Comparison of ENCODE assay signal across 27 cellular contexts in genomic region chr20:51236396-51236795, GRCh38.
A peak's percentile ranks its signal among the peaks of the same experiment; 100 is the strongest.
DNase-seq lines count a peak whose midpoint lies in the region; ATAC-seq, FAIRE-seq and TF ChIP-seq lines count a peak whose summit lies in the region.
"Had no signal": no experiment of that assay in that cellular context is flagged by ENCODE, and none has a peak within 500 bp of the region (broad histone marks: within the 10 kb centered on the region; RNA-seq: fewer than 3 reads in every experiment).

No MANE protein-coding gene starts in this region.

- TF ChIP-seq POLR2A in stomach (IDR thresholded peaks at IDR 0.05): no peak

- WGBS in stomach, 5 donors: 85 to 97% (median 89%) methylated on average over 2 of the region's 2 CpGs
- WGBS in mammary epithelial cell (ENCODE audit: low coverage, missing lambda C conversion rate): 94% methylated on average over 2 of the region's 2 CpGs

- H2AFZ ChIP-seq in mammary epithelial cell (ENCODE audit: low read depth, low read length): no peak overlapping the region

- no peak for TF ChIP-seq EP300 in stomach (IDR thresholded peaks at IDR 0.05)

- no peaks in the 10 kb centered on the region for H3K79me2 ChIP-seq in mammary epithelial cell (ENCODE audit: insufficient read depth, low read length)

- intact Hi-C loops in stomach (cut with DNase I; ENCODE audit: low total_unique reads) (no loop called here), mammary epithelial cell (cut with micrococcal nuclease) (no loop called here)

- peak overlapping the region; percentile 59 for H3K27ac Mint-ChIP-seq in mesothelial cell of epicardium
- H3K27ac Mint-ChIP-seq: CD14-positive monocyte; CD8-positive, alpha-beta memory T cell had no signal

- peaks cover 0 to 3% of the 10 kb centered on the region in 2 donors for H3K9me3 ChIP-seq in stomach smooth muscle (ENCODE audit: control insufficient read depth in 2 of 2, low read length in 2 of 2)
- peaks cover 0 to 8% (median 3%) of the 10 kb centered on the region in 4 donors for H3K9me3 ChIP-seq in stomach
- no peaks in the 10 kb centered on the region for H3K9me3 ChIP-seq in mammary epithelial cell (replicated peaks; ENCODE audit: insufficient read depth, low read length)
- H3K9me3 ChIP-seq: SJSA1 had no signal

- no peak overlapping the region for H3K4me2 ChIP-seq in mammary epithelial cell (ENCODE audit: insufficient read depth, low read depth, low read length)

- H3K4me3 ChIP-seq in stomach smooth muscle (ENCODE audit: low read length in 2 of 2) (no peak overlapping the region), stomach (no peak overlapping the region), mammary epithelial cell (replicated peaks in 1 of 3; ENCODE audit: insufficient read depth in 1 of 3, low read depth in 2 of 3, low read length in 3 of 3) (no peak overlapping the region)
- H3K4me3 ChIP-seq: K562, SJSA1 had no signal

- H3K4me3 Mint-ChIP-seq in mesothelial cell of epicardium: no peak overlapping the region
- H3K4me3 Mint-ChIP-seq: CD14-positive monocyte; CD8-positive, alpha-beta memory T cell had no signal

- H3K27me3 ChIP-seq in stomach smooth muscle (ENCODE audit: control insufficient read depth in 1 of 2, insufficient read depth in 2 of 2, low read length in 2 of 2) (no peaks in the 10 kb centered on the region), stomach (peaks cover 0 to 21% (median 11%) of the 10 kb centered on the region in 3 donors), mammary epithelial cell (ENCODE audit: insufficient read depth, low read length) (no peaks in the 10 kb centered on the region)

- in situ Hi-C loops in mammary epithelial cell (cut with MboI; ENCODE audit: low sequenced_read_pairs in 2 of 2): no loop called here

- no TSS peak for BruUV-seq in mammary epithelial cell (replicated peaks; lab: Mats Ljungman, UMichigan)

- no peak for TF ChIP-seq CTCF in mesothelial cell of epicardium (IDR thresholded peaks at IDR 0.05; ENCODE audit: unreplicated experiment)
- TF ChIP-seq CTCF in omental fat pad (IDR thresholded peaks at IDR 0.05): no peak
- TF ChIP-seq CTCF in stomach (IDR thresholded peaks at IDR 0.05): no peak
- no peak for TF ChIP-seq CTCF in mammary epithelial cell (conservative IDR thresholded peaks at IDR 0.05 in 1 of 2, IDR thresholded peaks at IDR 0.05 in 1 of 2; ENCODE audit: extremely low read depth in 1 of 2, insufficient read depth in 1 of 2, low read depth in 1 of 2, low read length in 2 of 2)

- H3K9me3 Mint-ChIP-seq in mesothelial cell of epicardium: peaks cover 11% of the 10 kb centered on the region

- dilution Hi-C loops in mammary epithelial cell (cut with HindIII; ENCODE audit: low sequenced_read_pairs): no loop called here

- no peaks in the 10 kb centered on the region for H4K20me1 ChIP-seq in mammary epithelial cell (ENCODE audit: insufficient read depth, low read length)

- peak overlapping the region; percentile 24 for H3K27ac ChIP-seq in stomach smooth muscle (ENCODE audit: low read length)
- H3K27ac ChIP-seq in stomach: no peak overlapping the region
- no peak overlapping the region for H3K27ac ChIP-seq in mammary epithelial cell (ENCODE audit: insufficient read depth, low read depth, low read length)
- H3K27ac ChIP-seq: SJSA1 had no signal

- CTCF ChIA-PET in mammary epithelial cell (lab: Charles Lee; ENCODE audit: low non-redundant PET): no interaction called here

- H3K9ac ChIP-seq in stomach smooth muscle (ENCODE audit: low read length in 2 of 2) (no peak overlapping the region), mammary epithelial cell (ENCODE audit: insufficient read depth, low read length) (no peak overlapping the region)

- DNase-seq in HTR-8/SVneo (ENCODE audit: insufficient read length, low spot score) (no peak), astrocyte of the hippocampus (ENCODE audit: low read depth, low spot score) (peak; percentile 52), mesothelial cell of epicardium (ENCODE audit: low spot score in 2 of 2, unreplicated experiment in 2 of 2) (no peak), omental fat pad (ENCODE audit: low spot score) (no peak), stomach (no peak), mammary epithelial cell (no peak)
- DNase-seq: CD8-positive, alpha-beta memory T cell; DMS 273 treated with DMSO at 0.1 percent for 48 hours; DMS79; GF-D8; HCEC 1CT; Kasumi-1; MV-4-11; NCI-H1105; NCI-H1436 treated with DMSO at 0.1 percent for 48 hours; NCI-H187 treated with DMSO at 0.1 percent for 48 hours; NCI-H524; NCI-H774; PC-3 had no signal

- ATAC-seq in omental fat pad (ENCODE audit: low FRiP score) (no peak), HG03342 (IDR thresholded peaks at IDR 0.05; ENCODE audit: unreplicated experiment) (no peak)
- ATAC-seq: HepG2, K562, PC-3 had no signal

- FAIRE-seq in HTR-8/SVneo (lab: Jason Lieb, UNC): peak; percentile 51
- FAIRE-seq: GM12891, H1, HepG2, K562 had no signal

- H3K4me1 Mint-ChIP-seq in mesothelial cell of epicardium: peaks cover 26% of the 10 kb centered on the region
- H3K4me1 Mint-ChIP-seq: CD8-positive, alpha-beta memory T cell had no signal

- H3K36me3 Mint-ChIP-seq in mesothelial cell of epicardium: no peaks in the 10 kb centered on the region
- H3K36me3 Mint-ChIP-seq: CD14-positive monocyte; CD8-positive, alpha-beta memory T cell had no signal

- H3K4me1 ChIP-seq in stomach smooth muscle (ENCODE audit: control insufficient read depth, insufficient read depth, low read length): peaks cover 8% of the 10 kb centered on the region
- H3K4me1 ChIP-seq in stomach: no peaks in the 10 kb centered on the region
- H3K4me1 ChIP-seq in mammary epithelial cell (ENCODE audit: insufficient read depth, low read length): no peaks in the 10 kb centered on the region
- H3K4me1 ChIP-seq: SJSA1 had no signal

- no peaks in the 10 kb centered on the region for H3K36me3 ChIP-seq in stomach smooth muscle (ENCODE audit: control insufficient read depth in 2 of 2, insufficient read depth in 2 of 2, low read length in 2 of 2)
- H3K36me3 ChIP-seq in stomach: no peaks in the 10 kb centered on the region
- H3K36me3 ChIP-seq in mammary epithelial cell (ENCODE audit: insufficient read depth, low read length): no peaks in the 10 kb centered on the region
- H3K36me3 ChIP-seq: SJSA1 had no signal

- peaks cover 2% of the 10 kb centered on the region for H3K27me3 Mint-ChIP-seq in mesothelial cell of epicardium (ENCODE audit: low read depth)
